8 cellular contexts compared by ENCODE assay signal in genomic region chr1:50976890-50977574, GRCh38. TPM values are rescaled to one million over a fixed set of nuclear protein-coding genes. Genes with fewer than 3 reads are reported as not detected.
A peak's percentile ranks its signal among the peaks of the same experiment; 100 is the strongest.
DNase-seq lines count a peak whose midpoint lies in the region; ATAC-seq and TF ChIP-seq lines count a peak whose summit lies in the region.

No MANE protein-coding gene starts in this region.

- intact Hi-C loops in CD4-positive, alpha-beta memory T cell (cut with micrococcal nuclease) = loop anchor here (1.0 kb wide), 2 partner anchors 9 to 17 kb away; partner anchors contain the start of gene FAF1
- intact Hi-C loops in activated T-helper 1 cell treated with anti-CD3 and anti-CD28 coated beads, Interleukin-12 subunit alpha, Interleukin-12 subunit beta, Interleukin-2, Interleukin-4 antibody, amounts not matched to agents 30 ng/mL and 10 ng/mL and 1 ng/mL, durations not matched to agents 14 hours and 24 hours and 36 hours (cut with micrococcal nuclease) = loop anchor here (1.0 to 10.0 kb wide), 6 partner anchors 8 to 748 kb away; partner anchors contain the start of genes EPS15 and FAF1
- intact Hi-C loops in ovary (cut with DNase I) = loop anchor here in 1 of 4 donors (10.0 kb wide), 1 partner anchor 1948 kb away; the partner anchor contains the start of genes ECHDC2 and SCP2

- H3K4me1 Mint-ChIP-seq in CD4-positive, alpha-beta memory T cell = peaks cover 16 to 34% (median 21%) of the 10 kb centered on the region in 4 donors
- H3K4me1 Mint-ChIP-seq in activated T-helper 1 cell treated with anti-CD3 and anti-CD28 coated beads, Interleukin-12 subunit alpha, Interleukin-12 subunit beta, Interleukin-2, Interleukin-4 antibody, amounts not matched to agents 30 ng/mL and 10 ng/mL and 1 ng/mL, durations not matched to agents 14 hours and 24 hours and 36 hours (ENCODE audit: low read depth) = peaks cover 34% of the 10 kb centered on the region

- no peak for TF ChIP-seq POLR2A in ovary (IDR thresholded peaks at IDR 0.05)

- ATAC-seq in GM18907 (IDR thresholded peaks at IDR 0.05; ENCODE audit: unreplicated experiment) (peak; percentile 66), HG03066 (IDR thresholded peaks at IDR 0.05; ENCODE audit: low read depth, unreplicated experiment) (peak; percentile 56)

- peak overlapping the region; percentile 78 to 96 (median 91) for H3K4me3 Mint-ChIP-seq in CD4-positive, alpha-beta memory T cell
- peak overlapping the region; percentile 87 for H3K4me3 Mint-ChIP-seq in activated T-helper 1 cell treated with anti-CD3 and anti-CD28 coated beads, Interleukin-12 subunit alpha, Interleukin-12 subunit beta, Interleukin-2, Interleukin-4 antibody, amounts not matched to agents 30 ng/mL and 10 ng/mL and 1 ng/mL, durations not matched to agents 14 hours and 24 hours and 36 hours

- H3K36me3 ChIP-seq in CD4-positive, alpha-beta memory T cell (ENCODE audit: insufficient read depth, low read length) = no peaks in the 10 kb centered on the region
- H3K36me3 ChIP-seq in ovary = no peaks in the 10 kb centered on the region

- H3K36me3 Mint-ChIP-seq in CD4-positive, alpha-beta memory T cell = peaks cover 3 to 11% of the 10 kb centered on the region in 2 donors
- H3K36me3 Mint-ChIP-seq in activated T-helper 1 cell treated with anti-CD3 and anti-CD28 coated beads, Interleukin-12 subunit alpha, Interleukin-12 subunit beta, Interleukin-2, Interleukin-4 antibody, amounts not matched to agents 30 ng/mL and 10 ng/mL and 1 ng/mL, durations not matched to agents 14 hours and 24 hours and 36 hours (ENCODE audit: low read depth) = peaks cover 24% of the 10 kb centered on the region

- peak overlapping the region; percentile 67 for H3K27ac ChIP-seq in CD4-positive, alpha-beta memory T cell (ENCODE audit: low read depth, low read length)
- H3K27ac ChIP-seq in ovary = peak overlapping the region; percentile 97 to 99

- WGBS in ovary, 3 donors = 4 to 6% (median 6%) methylated on average over 26 of the region's 26 CpGs

- H3K27ac Mint-ChIP-seq in CD4-positive, alpha-beta memory T cell = peak overlapping the region; percentile 68 to 89 (median 77)
- peak overlapping the region; percentile 48 for H3K27ac Mint-ChIP-seq in activated T-helper 1 cell treated with anti-CD3 and anti-CD28 coated beads, Interleukin-12 subunit alpha, Interleukin-12 subunit beta, Interleukin-2, Interleukin-4 antibody, amounts not matched to agents 30 ng/mL and 10 ng/mL and 1 ng/mL, durations not matched to agents 14 hours and 24 hours and 36 hours

- CTCF ChIA-PET in CD4-positive, alpha-beta memory T cell (lab: Charles Lee; ENCODE audit: partially characterized antibody) = interaction anchor here (0.7 to 5.4 kb wide), 4 partner anchors 8 to 99 kb away, joined by 3 to 25 read pairs (median 4); partner anchors contain the start of gene CDKN2C

- TF ChIP-seq CTCF in ovary (IDR thresholded peaks at IDR 0.05) = no peak

- H3K27me3 Mint-ChIP-seq in CD4-positive, alpha-beta memory T cell = peaks cover 0 to 5% of the 10 kb centered on the region in 2 donors
- H3K27me3 Mint-ChIP-seq in activated T-helper 1 cell treated with anti-CD3 and anti-CD28 coated beads, Interleukin-12 subunit alpha, Interleukin-12 subunit beta, Interleukin-2, Interleukin-4 antibody, amounts not matched to agents 30 ng/mL and 10 ng/mL and 1 ng/mL, durations not matched to agents 14 hours and 24 hours and 36 hours (ENCODE audit: insufficient read depth) = peaks cover 36% of the 10 kb centered on the region

- peaks cover 0 to 2% (median 0%) of the 10 kb centered on the region in 8 donors for H3K9me3 Mint-ChIP-seq in CD4-positive, alpha-beta memory T cell
- no peaks in the 10 kb centered on the region for H3K9me3 Mint-ChIP-seq in activated T-helper 1 cell treated with anti-CD3 and anti-CD28 coated beads, Interleukin-12 subunit alpha, Interleukin-12 subunit beta, Interleukin-2, Interleukin-4 antibody, amounts not matched to agents 30 ng/mL and 10 ng/mL and 1 ng/mL, durations not matched to agents 14 hours and 24 hours and 36 hours

- POLR2A ChIA-PET in CD4-positive, alpha-beta memory T cell (lab: Charles Lee; ENCODE audit: partially characterized antibody) = interaction anchor here (0.6 to 6.1 kb wide), 4 partner anchors 8 to 102 kb away, joined by 3 to 88 read pairs (median 24); partner anchors contain the start of genes CDKN2C and FAF1

- peaks cover 28% of the 10 kb centered on the region for H3K4me1 ChIP-seq in CD4-positive, alpha-beta memory T cell (ENCODE audit: insufficient read depth, low read length)
- H3K4me1 ChIP-seq in ovary (ENCODE audit: insufficient read depth) = peaks cover 5% of the 10 kb centered on the region

- no peaks in the 10 kb centered on the region for H3K27me3 ChIP-seq in CD4-positive, alpha-beta memory T cell (ENCODE audit: insufficient read depth, low read length)
- H3K27me3 ChIP-seq in ovary = no peaks in the 10 kb centered on the region

- TF ChIP-seq EP300 in ovary (IDR thresholded peaks at IDR 0.05) = no peak

- DNase-seq in CD4-positive, alpha-beta memory T cell = peak in 4 of 5 donors; percentile 27 to 59 (median 36)
- peak; percentile 74 to 82 for DNase-seq in NCI-H446 (lab: John Stamatoyannopoulos, UW)
- DNase-seq in activated T-helper 1 cell treated with anti-CD3 and anti-CD28 coated beads, Interleukin-12 subunit alpha, Interleukin-12 subunit beta, Interleukin-2, Interleukin-4 antibody, amounts not matched to agents 30 ng/mL and 10 ng/mL and 1 ng/mL, durations not matched to agents 14 hours and 24 hours and 36 hours (ENCODE audit: low spot score) = peak; percentile 11
- peak; percentile 69 for DNase-seq in germinal center (ENCODE audit: low spot score)
- DNase-seq in ovary = peak; percentile 22 to 56 (median 47)
- DNase-seq in cerebellar nuclear complex (lab: John Stamatoyannopoulos, UW) = no peak

- H3K9me3 ChIP-seq in CD4-positive, alpha-beta memory T cell (ENCODE audit: control insufficient read depth in 1 of 2, low read length in 2 of 2) = no peaks in the 10 kb centered on the region
- no peaks in the 10 kb centered on the region for H3K9me3 ChIP-seq in ovary

- peak overlapping the region; percentile 69 to 92 for H3K4me3 ChIP-seq in CD4-positive, alpha-beta memory T cell (ENCODE audit: low read length in 2 of 2)
- peak overlapping the region; percentile 83 for H3K4me3 ChIP-seq in ovary

RNA-seq across cellular contexts. Expression of gene CDKN2C, which starts 7.0 kb away (rescaled TPM):
- total RNA-seq in CD4-positive, alpha-beta memory T cell = 1 to 10 TPM; 7.7 to 9.2 TPM
- 10 to 100 TPM; 12.9 to 14.8 TPM for polyA plus RNA-seq in CD4-positive, alpha-beta memory T cell
- 13.7 and 14.9 TPM in 2 replicates for total RNA-seq in activated T-helper 1 cell treated with anti-CD3 and anti-CD28 coated beads, Interleukin-12 subunit alpha, Interleukin-12 subunit beta, Interleukin-2, Interleukin-4 antibody, amounts not matched to agents 30 ng/mL and 10 ng/mL and 1 ng/mL, durations not matched to agents 14 hours and 24 hours and 36 hours
- 10 to 100 TPM; 17.4 to 49.2 (median 32.7) TPM for total RNA-seq in ovary
- 10 to 100 TPM; 46.7 to 65.6 TPM for polyA plus RNA-seq in ovary

RNA-seq across cellular contexts. Expression of gene FAF1, which starts 17.0 kb away (rescaled TPM):
- total RNA-seq in CD4-positive, alpha-beta memory T cell = 10 to 100 TPM; 50.0 to 57.7 TPM
- 10 to 100 TPM; 36.0 to 60.2 TPM for polyA plus RNA-seq in CD4-positive, alpha-beta memory T cell
- total RNA-seq in activated T-helper 1 cell treated with anti-CD3 and anti-CD28 coated beads, Interleukin-12 subunit alpha, Interleukin-12 subunit beta, Interleukin-2, Interleukin-4 antibody, amounts not matched to agents 30 ng/mL and 10 ng/mL and 1 ng/mL, durations not matched to agents 14 hours and 24 hours and 36 hours = 58.8 and 62.0 TPM in 2 replicates
- 10 to 100 TPM; 23.1 to 76.0 (median 57.1) TPM for total RNA-seq in ovary
- polyA plus RNA-seq in ovary = 10 to 100 TPM; 32.8 to 67.6 TPM

Comparison
In these comparisons a context has a peak if more than half of its experiments do, and no peak if none do; other contexts are left out.
1. DNase-seq: peak in CD4-positive, alpha-beta memory T cell (4 of 5), NCI-H446 (2 of 2), activated T-helper 1 cell treated with anti-CD3 and anti-CD28 coated beads, Interleukin-12 subunit alpha, Interleukin-12 subunit beta, Interleukin-2, Interleukin-4 antibody, amounts not matched to agents 30 ng/mL and 10 ng/mL and 1 ng/mL, durations not matched to agents 14 hours and 24 hours and 36 hours (single experiment), germinal center (single experiment) and ovary (5 of 5); none in cerebellar nuclear complex (0 of 2).